In the genomic region with DNA sequence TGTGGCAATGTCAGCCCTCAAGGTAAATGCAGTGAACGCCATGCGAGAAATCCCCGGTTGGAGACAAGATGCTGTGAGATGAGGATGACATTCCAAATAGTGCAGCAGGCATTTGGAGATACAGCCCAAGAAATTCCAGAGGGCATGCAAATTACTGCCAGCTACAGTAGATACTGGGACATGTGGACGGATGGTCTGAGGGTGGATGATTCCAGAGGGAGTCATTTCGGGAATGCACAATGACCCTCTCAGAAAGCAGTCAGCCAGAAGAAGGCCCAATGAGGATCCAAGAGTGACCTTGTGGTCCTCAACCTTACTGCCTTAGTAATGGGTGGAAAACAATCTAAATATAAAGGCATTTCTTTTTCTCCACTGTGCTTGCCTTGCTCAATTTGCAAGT, we compare ENCODE assay signal across 29 cellular contexts.
"Had no signal": no experiment of that assay in that cellular context is flagged by ENCODE, and none has a peak within 500 bp of the region (broad histone marks: within the 10 kb centered on the region; RNA-seq: fewer than 3 reads in every experiment).

No MANE protein-coding gene starts in this region.

- H3K4me3 ChIP-seq: neural progenitor cell, ovary, psoas muscle, skin epidermis, smooth muscle cell, spleen, thoracic aorta, thyroid gland, tibial nerve, upper lobe of left lung, vagina had no signal

- DNase-seq: naive thymus-derived CD4-positive, alpha-beta T cell; natural killer cell; occipital lobe; ovary; psoas muscle; right cardiac atrium; spleen; stimulated activated CD4-positive, alpha-beta T cell treated with anti-CD3 and anti-CD28 coated beads, Interleukin-12 subunit alpha, Interleukin-12 subunit beta, amount 100 ng/mL, for 4 hours; stimulated activated CD4-positive, alpha-beta T cell treated with anti-CD3 and anti-CD28 coated beads, Interleukin-1b, Interleukin-23, amount 100 ng/mL, for 48 hours; stimulated activated CD4-positive, alpha-beta T cell treated with anti-CD3 and anti-CD28 coated beads, Interleukin-4, amount 100 ng/mL, for 1 hour; stimulated activated CD4-positive, alpha-beta T cell treated with anti-CD3 and anti-CD28 coated beads, Interleukin-4, amount 100 ng/mL, for 4 hours; stimulated activated CD8-positive, alpha-beta memory T cell treated with anti-CD3 and anti-CD28 coated beads, Interleukin-4, amount 100 ng/mL, for 48 hours; stimulated activated naive CD4-positive, alpha-beta T cell; stimulated activated naive CD8-positive, alpha-beta T cell treated with anti-CD3 and anti-CD28 coated beads, Interleukin-15, amount 100 ng/mL, for 72 hours; stimulated activated naive CD8-positive, alpha-beta T cell treated with anti-CD3 and anti-CD28 coated beads, Interleukin-15, Interleukin-2, amounts not matched to agents 100 U/mL and 50 U/mL, for 24 hours; thyroid gland; upper lobe of left lung had no signal

- H3K9me3 Mint-ChIP-seq: natural killer cell; nephron; neural progenitor cell; stimulated activated naive CD8-positive, alpha-beta T cell treated with anti-CD3 and anti-CD28 coated beads, Interleukin-15, amount 100 ng/mL, for 72 hours had no signal

- H3K27ac ChIP-seq: neural progenitor cell, ovary, parathyroid adenoma, skin epidermis, spleen, thoracic aorta, thyroid gland, tibial nerve, upper lobe of left lung, vagina had no signal

- H3K9ac ChIP-seq: neural progenitor cell, parathyroid adenoma had no signal

- ATAC-seq: naive thymus-derived CD4-positive, alpha-beta T cell; natural killer cell; right cardiac atrium; sciatic nerve; stimulated activated memory B cell treated with anti-CD40 and anti-IgM and Interleukin-4, amounts not matched to agents 10 μg/mL and 1 μg/mL and 100 μg/mL, for 72 hours; stimulated activated naive CD8-positive, alpha-beta T cell treated with anti-CD3 and anti-CD28 coated beads, Interleukin-15, amount 100 ng/mL, for 72 hours; stimulated activated naive CD8-positive, alpha-beta T cell treated with anti-CD3 and anti-CD28 coated beads, Interleukin-15, Interleukin-2, amounts not matched to agents 100 U/mL and 50 U/mL, for 24 hours had no signal

- H3K79me2 ChIP-seq: parathyroid adenoma had no signal

- H3K4me1 ChIP-seq: neural progenitor cell, parathyroid adenoma, thyroid gland, tibial nerve, upper lobe of left lung, vagina had no signal

- H3K36me3 Mint-ChIP-seq: naive thymus-derived CD4-positive, alpha-beta T cell; natural killer cell; neural progenitor cell; stimulated activated memory B cell treated with anti-CD40 and anti-IgM and Interleukin-4, amounts not matched to agents 10 μg/mL and 1 μg/mL and 100 μg/mL, for 72 hours had no signal

- H3K9me3 ChIP-seq: ovary, psoas muscle, spleen, thoracic aorta, thyroid gland, tibial nerve, upper lobe of left lung, vagina had no signal

- H3K4me1 Mint-ChIP-seq: naive thymus-derived CD4-positive, alpha-beta T cell; natural killer cell; neural progenitor cell; stimulated activated memory B cell treated with anti-CD40 and anti-IgM and Interleukin-4, amounts not matched to agents 10 μg/mL and 1 μg/mL and 100 μg/mL, for 72 hours; stimulated activated naive CD8-positive, alpha-beta T cell treated with anti-CD3 and anti-CD28 coated beads, Interleukin-15, amount 100 ng/mL, for 72 hours had no signal

- H3K4me3 Mint-ChIP-seq: naive thymus-derived CD4-positive, alpha-beta T cell; natural killer cell; nephron; neural progenitor cell; stimulated activated memory B cell treated with anti-CD40 and anti-IgM and Interleukin-4, amounts not matched to agents 10 μg/mL and 1 μg/mL and 100 μg/mL, for 72 hours; stimulated activated naive CD8-positive, alpha-beta T cell treated with anti-CD3 and anti-CD28 coated beads, Interleukin-15, amount 100 ng/mL, for 72 hours had no signal

- H3K4me2 ChIP-seq: neural progenitor cell, smooth muscle cell had no signal

- H2AFZ ChIP-seq: neural progenitor cell, parathyroid adenoma had no signal

- FAIRE-seq: urothelium cell line had no signal

- H3K36me3 ChIP-seq: neural progenitor cell, ovary, spleen, thoracic aorta, thyroid gland, tibial nerve, upper lobe of left lung, vagina had no signal

- H3K27me3 Mint-ChIP-seq: stimulated activated memory B cell treated with anti-CD40 and anti-IgM and Interleukin-4, amounts not matched to agents 10 μg/mL and 1 μg/mL and 100 μg/mL, for 72 hours; stimulated activated naive CD8-positive, alpha-beta T cell treated with anti-CD3 and anti-CD28 coated beads, Interleukin-15, amount 100 ng/mL, for 72 hours had no signal

- H3K27ac Mint-ChIP-seq: naive thymus-derived CD4-positive, alpha-beta T cell; natural killer cell; neural progenitor cell; progenitor cell of endocrine pancreas; stimulated activated memory B cell treated with anti-CD40 and anti-IgM and Interleukin-4, amounts not matched to agents 10 μg/mL and 1 μg/mL and 100 μg/mL, for 72 hours; stimulated activated naive CD8-positive, alpha-beta T cell treated with anti-CD3 and anti-CD28 coated beads, Interleukin-15, amount 100 ng/mL, for 72 hours had no signal

- H3K27me3 ChIP-seq: neural progenitor cell, ovary, spleen, thyroid gland, tibial nerve, upper lobe of left lung, vagina had no signal
